In the genomic region with DNA sequence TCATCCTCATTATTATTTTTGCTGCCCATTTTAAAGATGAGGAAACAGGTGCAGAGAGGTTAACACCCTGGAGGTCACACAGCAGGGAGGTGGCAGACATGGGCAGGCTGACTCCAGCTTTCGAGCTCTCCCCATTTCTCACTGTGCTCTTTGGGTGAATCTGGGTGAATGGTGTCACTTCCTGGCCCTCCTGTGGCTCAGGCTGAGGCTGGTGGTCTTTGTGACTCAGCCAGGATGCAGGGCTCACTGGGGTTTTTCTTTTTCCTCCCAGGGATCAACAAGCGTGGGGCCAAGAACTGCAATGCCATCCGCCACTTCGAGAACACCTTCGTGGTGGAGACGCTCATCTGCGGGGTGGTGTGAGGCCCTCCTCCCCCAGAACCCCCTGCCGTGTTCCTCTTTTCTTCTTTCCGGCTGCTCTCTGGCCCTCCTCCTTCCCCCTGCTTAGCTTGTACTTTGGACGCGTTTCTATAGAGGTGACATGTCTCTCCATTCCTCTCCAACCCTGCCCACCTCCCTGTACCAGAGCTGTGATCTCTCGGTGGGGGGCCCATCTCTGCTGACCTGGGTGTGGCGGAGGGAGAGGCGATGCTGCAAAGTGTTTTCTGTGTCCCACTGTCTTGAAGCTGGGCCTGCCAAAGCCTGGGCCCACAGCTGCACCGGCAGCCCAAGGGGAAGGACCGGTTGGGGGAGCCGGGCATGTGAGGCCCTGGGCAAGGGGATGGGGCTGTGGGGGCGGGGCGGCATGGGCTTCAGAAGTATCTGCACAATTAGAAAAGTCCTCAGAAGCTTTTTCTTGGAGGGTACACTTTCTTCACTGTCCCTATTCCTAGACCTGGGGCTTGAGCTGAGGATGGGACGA, we compare ENCODE assay signal across 11 cellular contexts. TPM values are rescaled to one million over a fixed set of nuclear protein-coding genes. Genes with fewer than 3 reads are reported as not detected.
DNase-seq lines count a peak whose midpoint lies in the region; ATAC-seq, FAIRE-seq and TF ChIP-seq lines count a peak whose summit lies in the region.
"Had no signal": no experiment of that assay in that cellular context is flagged by ENCODE, and none has a peak within 500 bp of the region (broad histone marks: within the 10 kb centered on the region; RNA-seq: fewer than 3 reads in every experiment).

No MANE protein-coding gene starts in this region.

- BruUV-seq in GM12878 (replicated peaks; lab: Mats Ljungman, UMichigan): no TSS peak

- no peak overlapping the region for H4K91ac ChIP-seq in trophoblast cell (ENCODE audit: low read depth, low read length)

- ATAC-seq in GM12878: no peak
- no peak for ATAC-seq in GM21390 (IDR thresholded peaks at IDR 0.05; ENCODE audit: unreplicated experiment)
- ATAC-seq: activated T-helper 17 cell treated with anti-CD3 and anti-CD28 coated beads, Interleukin-2, amount 50 U/mL, for 72 hours had no signal

- peak; percentile 87 for FAIRE-seq in GM12878 (lab: Jason Lieb, UNC)

- H3K14ac ChIP-seq in trophoblast cell (ENCODE audit: low read length): no peak overlapping the region

- H3K36me3 ChIP-seq in GM12878 (ENCODE audit: control insufficient read depth in 2 of 2, insufficient read depth in 2 of 2, low read length in 1 of 2) (peaks cover 2 to 9% of the 10 kb centered on the region in 2 experiments; a peak in 3 of 4 replicates), trophoblast cell (ENCODE audit: control insufficient read depth in 1 of 2, insufficient read depth in 2 of 2, low read length in 2 of 2) (peaks cover 61 to 64% of the 10 kb centered on the region in 2 experiments)

- RAD21 ChIA-PET in GM12878 (lab: Charles Lee; ENCODE audit: unreplicated experiment): interaction anchor here (0.9 to 1.7 kb wide), 2 partner anchors 11 to 47 kb away, joined by 3 to 5 read pairs; a partner anchor contains a TSS

- no peaks in the 10 kb centered on the region for H3K9me3 ChIP-seq in GM12878 (replicated peaks; ENCODE audit: control insufficient read depth, insufficient read depth, low read length)
- peaks cover 2% of the 10 kb centered on the region for H3K9me3 ChIP-seq in trophoblast cell (ENCODE audit: insufficient read depth, low read depth, low read length)

- H3K27me3 ChIP-seq in GM12878 (replicated peaks in 1 of 2; ENCODE audit: control insufficient read depth in 2 of 2, insufficient read depth in 2 of 2, low read length in 1 of 2) (no peaks in the 10 kb centered on the region), trophoblast cell (ENCODE audit: insufficient read depth, low read length) (no peaks in the 10 kb centered on the region)

- SMC1A ChIA-PET in GM12878 (lab: Charles Lee; ENCODE audit: uncharacterized antibody, unreplicated experiment): interaction anchor here (1.1 to 1.9 kb wide), 6 partner anchors 9 to 30 kb away, joined by 3 to 6 read pairs (median 4); no protein-coding TSS in a partner anchor

- H3K4me2 ChIP-seq in GM12878 (ENCODE audit: control insufficient read depth, insufficient read depth): 0 out of 2 replicates have a peak overlapping the region, but pooled peaks have one; percentile 44
- no peak overlapping the region for H3K4me2 ChIP-seq in trophoblast cell (ENCODE audit: low read length)
- H3K4me2 ChIP-seq: PC-9 had no signal

- no peak overlapping the region for H3K18ac ChIP-seq in trophoblast cell (ENCODE audit: low read length)

- no peak overlapping the region for H2AK5ac ChIP-seq in trophoblast cell (ENCODE audit: low read length)

- in situ Hi-C loops in GM12878 (cut with MboI): no loop called here

- H2AFZ ChIP-seq in GM12878 (ENCODE audit: control insufficient read depth, low read depth, low read length) (no peak overlapping the region; the same call in 1 of the 2 replicates), trophoblast cell (ENCODE audit: insufficient read depth, low read length, poor library complexity) (no peak overlapping the region)
- H2AFZ ChIP-seq: PC-9 had no signal

- intact Hi-C loops in GM12878 (cut with micrococcal nuclease; ENCODE audit: unreplicated experiment): no loop called here

- H3K79me2 ChIP-seq in GM12878 (ENCODE audit: control insufficient read depth, insufficient read depth, low read length) (no peaks in the 10 kb centered on the region; the same call in 1 of the 2 replicates), trophoblast cell (ENCODE audit: control insufficient read depth, insufficient read depth, low read length, poor library complexity) (no peaks in the 10 kb centered on the region)

- no peak for TF ChIP-seq EP300 in GM12878 (IDR thresholded peaks at IDR 0.05; ENCODE audit: borderline replicate concordance in 1 of 2, control insufficient read depth in 1 of 2, low read depth in 2 of 2, low read length in 2 of 2)

- H3K79me1 ChIP-seq in trophoblast cell (ENCODE audit: low read length): no peaks in the 10 kb centered on the region

- no peak overlapping the region for H3K27ac ChIP-seq in GM12878 (ENCODE audit: control insufficient read depth, insufficient read depth)
- H3K27ac ChIP-seq in trophoblast cell (ENCODE audit: low read depth, low read length): no peak overlapping the region
- H3K27ac ChIP-seq: PC-9 had no signal

- H4K20me1 ChIP-seq in GM12878 (ENCODE audit: control insufficient read depth, insufficient read depth): no peaks in the 10 kb centered on the region

- CTCF ChIA-PET in GM12878 (lab: Yijun Ruan, JAX): interaction anchor here (1.0 to 2.9 kb wide), 8 partner anchors 11 to 175 kb away, joined by 3 to 9 read pairs (median 4); a partner anchor contains a TSS

- 79% methylated on average over 18 of the region's 20 CpGs for WGBS in GM12878 (ENCODE audit: insufficient coverage, insufficient replicate concordance, low lambda C conversion rate, missing lambda C conversion rate)
- WGBS in trophoblast cell (ENCODE audit: extremely low coverage, insufficient coverage, insufficient read length): no CpG with 5 or more reads among the region's 20 CpGs

- no peak overlapping the region for H3K23ac ChIP-seq in trophoblast cell (ENCODE audit: low read length)

- no peak overlapping the region for H2BK120ac ChIP-seq in trophoblast cell (ENCODE audit: insufficient read depth, low read length, poor library complexity)

- H4K8ac ChIP-seq in trophoblast cell (ENCODE audit: low read depth, low read length): no peak overlapping the region

- no peak overlapping the region for H2BK12ac ChIP-seq in trophoblast cell (ENCODE audit: low read length)

- TF ChIP-seq POLR2A in GM12878 (IDR thresholded peaks at IDR 0.05; ENCODE audit: low read depth, low read length): no peak

- no peak overlapping the region for H2BK5ac ChIP-seq in trophoblast cell (ENCODE audit: low read depth, low read length, poor library complexity)

- no peak overlapping the region for H3K4ac ChIP-seq in trophoblast cell (ENCODE audit: low read depth, low read length)

- POLR2A ChIA-PET in GM12878 (lab: Charles Lee): no interaction called here

- H3K9ac ChIP-seq in GM12878 (ENCODE audit: control insufficient read depth, insufficient read depth, low read length) (no peak overlapping the region), trophoblast cell (ENCODE audit: low read length) (no peak overlapping the region)

- TF ChIP-seq RAD21 in GM12878 (IDR thresholded peaks at IDR 0.05; ENCODE audit: insufficient read depth, low read depth, low read length): no peak

- H3K4me1 ChIP-seq in GM12878 (ENCODE audit: control insufficient read depth, insufficient read depth, low read length): peaks cover 34% of the 10 kb centered on the region
- peaks cover 2 to 3% of the 10 kb centered on the region in 2 experiments for H3K4me1 ChIP-seq in trophoblast cell (ENCODE audit: control insufficient read depth in 1 of 2, insufficient read depth in 2 of 2, low read length in 2 of 2)

- no peak overlapping the region for H3K4me3 ChIP-seq in GM12878
- H3K4me3 ChIP-seq in trophoblast cell (ENCODE audit: low read depth, low read length): no peak overlapping the region
- H3K4me3 ChIP-seq: lung, PC-9 had no signal

- TF ChIP-seq CTCF in GM12878 (IDR thresholded peaks at IDR 0.05 in 2 of 3, conservative IDR thresholded peaks at IDR 0.05 in 1 of 3; ENCODE audit: control insufficient read depth in 2 of 3, extremely low read depth in 1 of 3, insufficient read depth in 1 of 3, low read depth in 3 of 3, low read length in 3 of 3): no peak

- no peak overlapping the region for H4K12ac ChIP-seq in trophoblast cell (ENCODE audit: low read depth, low read length)

- DNase-seq in Daoy (ENCODE audit: low read depth): peak; percentile 41
- DNase-seq in NOMO-1 treated with dmso at 0.1 percent for 144 hours (lab: John Stamatoyannopoulos, UW; ENCODE audit: unreplicated experiment): peak; percentile 60
- DNase-seq in GM12878 (ENCODE audit: low read depth, low spot score): no peak
- DNase-seq in stimulated activated CD8-positive, alpha-beta memory T cell treated with anti-CD3 and anti-CD28 coated beads, Interleukin-12 subunit alpha, Interleukin-12 subunit beta, amount 100 ng/mL, for 1 hour (ENCODE audit: low read depth): peak; percentile 55
- no peak for DNase-seq in trophoblast cell
- no peak for DNase-seq in DMS53 (lab: John Stamatoyannopoulos, UW)
- no peak for DNase-seq in DMS79 (lab: John Stamatoyannopoulos, UW)
- DNase-seq: PC-9 had no signal

RNA-seq across cellular contexts. Expression of a gene that starts 13.2 kb away (rescaled TPM):
- total RNA-seq in Daoy (2014; rRNA removed; shearing (Covaris generic)): 41.8 and 41.9 TPM in 2 replicates
- total RNA-seq in GM12878 (2013; cell fraction: nucleolus; rRNA removed): 42.5 and 42.9 TPM in 2 replicates
- 110 and 131 TPM in 2 replicates for total RNA-seq in GM12878 (2014; rRNA removed)
- 102 and 110 TPM in 2 replicates for total RNA-seq in GM12878 (2014; rRNA removed; fragmentation: Illumina TruSeq; extraction: Trizol)
- total RNA-seq in GM12878 (2021): 155 and 167 TPM in 2 replicates
- polyA plus RNA-seq in GM12878 (2011; ENCODE audit: low read depth): 46.6 TPM
- polyA plus RNA-seq in GM12878 (2011; rRNA removed): 57.5 and 96.3 TPM in 2 replicates
- 139 and 172 TPM in 2 replicates for polyA plus RNA-seq in GM12878 (2011; cell fraction: cytosol; rRNA removed)
- 53.0 and 55.2 TPM in 2 replicates for polyA plus RNA-seq in GM12878 (2011; cell fraction: nucleus; rRNA removed)
- 79.4 and 173 TPM in 2 replicates for polyA plus RNA-seq in GM12878 (2012)
- 82.9 and 170 TPM in 2 replicates for polyA plus RNA-seq in GM12878 (2014; fragmentation: Illumina TruSeq; extraction: Trizol)
- polyA plus RNA-seq in GM12878 (2014; fragmentation: Nextera tagmentation; extraction: Ambion mirVana): 10 to 100 TPM in 1 of 2 experiments, 1 to 10 TPM in 1; 5.4 to 16.9 TPM
- polyA plus RNA-seq in GM12878 (2014; rRNA removed): 185 and 204 TPM in 2 replicates
- polyA plus RNA-seq in GM12878 (2016; fragmentation: Nextera tagmentation; extraction: Ambion mirVana): 100 to 1,000 TPM; 191 to 195 TPM
- polyA minus RNA-seq in GM12878 (2011; rRNA and poly(A)+ RNA removed): 118 and 121 TPM in 2 replicates
- 26.1 and 33.1 TPM in 2 replicates for polyA minus RNA-seq in GM12878 (2011; cell fraction: cytosol; rRNA and poly(A)+ RNA removed)
- polyA minus RNA-seq in GM12878 (2011; cell fraction: nucleus; rRNA and poly(A)+ RNA removed): 5.1 and 9.5 TPM in 2 replicates
- polyA plus RNA-seq in trophoblast cell (2013): 306 and 337 TPM in 2 replicates

RNA-seq across cellular contexts. Expression of a gene that starts 47.1 kb away (rescaled TPM):
- total RNA-seq in Daoy (2014; rRNA removed; shearing (Covaris generic)): not detected in 2 replicates
- 20.6 and 24.6 TPM in 2 replicates for total RNA-seq in GM12878 (2013; cell fraction: nucleolus; rRNA removed)
- total RNA-seq in GM12878 (2014; rRNA removed): 11.2 and 12.3 TPM in 2 replicates
- 18.1 and 19.2 TPM in 2 replicates for total RNA-seq in GM12878 (2014; rRNA removed; fragmentation: Illumina TruSeq; extraction: Trizol)
- 26.8 and 30.1 TPM in 2 replicates for total RNA-seq in GM12878 (2021)
- 12.4 TPM for polyA plus RNA-seq in GM12878 (2011; ENCODE audit: low read depth)
- polyA plus RNA-seq in GM12878 (2011; rRNA removed): 16.5 and 26.9 TPM in 2 replicates
- polyA plus RNA-seq in GM12878 (2011; cell fraction: cytosol; rRNA removed): 26.5 and 38.7 TPM in 2 replicates
- polyA plus RNA-seq in GM12878 (2011; cell fraction: nucleus; rRNA removed): 39.0 and 48.7 TPM in 2 replicates
- 17.2 and 17.7 TPM in 2 replicates for polyA plus RNA-seq in GM12878 (2012)
- polyA plus RNA-seq in GM12878 (2014; fragmentation: Illumina TruSeq; extraction: Trizol): 20.4 and 24.4 TPM in 2 replicates
- 1 to 10 TPM; 2.1 to 5.5 TPM for polyA plus RNA-seq in GM12878 (2014; fragmentation: Nextera tagmentation; extraction: Ambion mirVana)
- 23.4 and 23.5 TPM in 2 replicates for polyA plus RNA-seq in GM12878 (2014; rRNA removed)
- 10 to 100 TPM; 12.6 to 13.2 TPM for polyA plus RNA-seq in GM12878 (2016; fragmentation: Nextera tagmentation; extraction: Ambion mirVana)
- polyA minus RNA-seq in GM12878 (2011; rRNA and poly(A)+ RNA removed): 60.8 and 66.5 TPM in 2 replicates
- 6.0 and 6.2 TPM in 2 replicates for polyA minus RNA-seq in GM12878 (2011; cell fraction: cytosol; rRNA and poly(A)+ RNA removed)
- 10.9 and 19.2 TPM in 2 replicates for polyA minus RNA-seq in GM12878 (2011; cell fraction: nucleus; rRNA and poly(A)+ RNA removed)
- 0.07 and 0.08 TPM in 2 replicates for polyA plus RNA-seq in trophoblast cell (2013)
- total RNA-seq: PC-9 had no signal

Comparison
In these comparisons a context has a peak if more than half of its experiments do, and no peak if none do; other contexts are left out.
1. DNase-seq: peak in Daoy (single experiment), NOMO-1 treated with dmso at 0.1 percent for 144 hours (single experiment) and stimulated activated CD8-positive, alpha-beta memory T cell treated with anti-CD3 and anti-CD28 coated beads, Interleukin-12 subunit alpha, Interleukin-12 subunit beta, amount 100 ng/mL, for 1 hour (single experiment); none in GM12878 (single experiment), trophoblast cell (0 of 2), DMS53 (single experiment) and DMS79 (single experiment).
2. RNA of a gene that starts 47.1 kb away (total RNA-seq): 11.2 to 30.1 TPM in GM12878; not detected in Daoy; every median in the first group is over 10 times any median in the second.